In genomic region chr1:162571696-162572095, GRCh38 we compare ENCODE assay signal across 19 cellular contexts. TPM values are rescaled to one million over a fixed set of nuclear protein-coding genes. Genes with fewer than 3 reads are reported as not detected.
DNase-seq lines count a peak whose midpoint lies in the region; ATAC-seq and TF ChIP-seq lines count a peak whose summit lies in the region.
"Had no signal": no experiment of that assay in that cellular context is flagged by ENCODE, and none has a peak within 500 bp of the region (broad histone marks: within the 10 kb centered on the region; RNA-seq: fewer than 3 reads in every experiment).

No MANE protein-coding gene starts in this region.

- H3K9ac ChIP-seq in GM23248 = peak overlapping the region; percentile 34; the same call in 1 of the 2 replicates

- 2 to 24% methylated on average over 1 of the region's 1 CpG for WGBS in GM23248 (ENCODE audit: low coverage in 1 of 2, low lambda C conversion rate in 2 of 2, missing lambda C conversion rate in 2 of 2), 2 experiments
- WGBS in prostate gland = 31% methylated on average over 1 of the region's 1 CpG

- no peak for TF ChIP-seq POLR2A in prostate gland (IDR thresholded peaks at IDR 0.05)

- H3K9me3 ChIP-seq in GM23248 (ENCODE audit: low read depth) = no peaks in the 10 kb centered on the region
- no peaks in the 10 kb centered on the region for H3K9me3 ChIP-seq in left lung
- no peaks in the 10 kb centered on the region for H3K9me3 ChIP-seq in prostate gland
- H3K9me3 ChIP-seq: BE2C, upper lobe of left lung had no signal

- DNase-seq in GM23248 (no peak), NCI-H1436 treated with DMSO at 0.1 percent for 48 hours (lab: John Stamatoyannopoulos, UW) (peak; percentile 60), NCI-H748 treated with DMSO at 0.1 percent for 48 hours (lab: John Stamatoyannopoulos, UW) (peak; percentile 78), left lung (no peak), prostate gland (ENCODE audit: low spot score) (no peak), Kasumi-1 (lab: John Stamatoyannopoulos, UW) (no peak), NCI-H2171 (lab: John Stamatoyannopoulos, UW) (no peak)
- DNase-seq in activated T-helper 2 cell treated with anti-CD3 and anti-CD28 coated beads, Interferon-gamma antibody, Interleukin-2, Interleukin-4, amounts not matched to agents 10 μg/mL and 5 μg/mL and 100 μg/mL, durations not matched to agents 14 hours and 24 hours and 36 hours (ENCODE audit: low spot score) = no peak
- DNase-seq: activated CD8-positive, alpha-beta memory T cell treated with anti-CD3 and anti-CD28 coated beads, Interleukin-2, amount 10 ng/mL, durations not matched to agents 7 days and 5 days; activated gamma-delta T cell; BE2C; kidney; mesendoderm; NCI-H2171 treated with DMSO at 0.1 percent for 48 hours; nephron progenitor cell; T-helper 9 cell; upper lobe of left lung had no signal

- TF ChIP-seq CTCF in left lung (IDR thresholded peaks at IDR 0.05) (no peak), prostate gland (IDR thresholded peaks at IDR 0.05) (no peak)

- in situ Hi-C loops in GM23248 (cut with MboI) = no loop called here

- peak; percentile 16 for ATAC-seq in left lung
- ATAC-seq: activated CD8-positive, alpha-beta memory T cell treated with anti-CD3 and anti-CD28 coated beads, Interleukin-2, amount 10 ng/mL, durations not matched to agents 7 days and 5 days; stimulated activated effector memory CD8-positive, alpha-beta T cell treated with anti-CD3 and anti-CD28 coated beads, Interleukin-12 subunit alpha, Interleukin-12 subunit beta, amount 100 ng/mL, for 72 hours had no signal

- H3K36me3 ChIP-seq in GM23248 (ENCODE audit: low read depth) (peaks cover 76% of the 10 kb centered on the region), left lung (peaks cover 0 to 17% of the 10 kb centered on the region in 2 donors), prostate gland (no peaks in the 10 kb centered on the region)

- H3K4me3 ChIP-seq in GM23248 = peak overlapping the region; percentile 22; the same call in 1 of the 2 replicates
- no peak overlapping the region for H3K4me3 ChIP-seq in left lung
- H3K4me3 ChIP-seq in prostate gland = no peak overlapping the region
- H3K4me3 ChIP-seq: hepatocyte, upper lobe of left lung had no signal

- peaks cover 100% of the 10 kb centered on the region for H3K79me2 ChIP-seq in GM23248 (ENCODE audit: insufficient read depth)

- no peak overlapping the region for H3K4me3 Mint-ChIP-seq in activated T-helper 2 cell treated with anti-CD3 and anti-CD28 coated beads, Interferon-gamma antibody, Interleukin-2, Interleukin-4, amounts not matched to agents 10 μg/mL and 5 μg/mL and 100 μg/mL, durations not matched to agents 14 hours and 24 hours and 36 hours (ENCODE audit: low read depth)
- H3K4me3 Mint-ChIP-seq: activated CD8-positive, alpha-beta memory T cell treated with anti-CD3 and anti-CD28 coated beads, Interleukin-2, amount 10 ng/mL, durations not matched to agents 7 days and 5 days; nephron progenitor cell; stimulated activated effector memory CD8-positive, alpha-beta T cell treated with anti-CD3 and anti-CD28 coated beads, Interleukin-12 subunit alpha, Interleukin-12 subunit beta, amount 100 ng/mL, for 72 hours had no signal

- no peaks in the 10 kb centered on the region for H3K9me2 ChIP-seq in GM23248 (ENCODE audit: insufficient read depth)

- peaks cover 69% of the 10 kb centered on the region for H3K4me1 ChIP-seq in GM23248 (ENCODE audit: insufficient read depth)
- peaks cover 0 to 16% of the 10 kb centered on the region in 2 donors for H3K4me1 ChIP-seq in left lung
- peaks cover 5% of the 10 kb centered on the region for H3K4me1 ChIP-seq in prostate gland (replicated peaks)
- H3K4me1 ChIP-seq: BE2C had no signal

- H3K36me3 Mint-ChIP-seq in activated T-helper 2 cell treated with anti-CD3 and anti-CD28 coated beads, Interferon-gamma antibody, Interleukin-2, Interleukin-4, amounts not matched to agents 10 μg/mL and 5 μg/mL and 100 μg/mL, durations not matched to agents 14 hours and 24 hours and 36 hours (ENCODE audit: low read depth) = peaks cover 33% of the 10 kb centered on the region

- no peaks in the 10 kb centered on the region for H3K9me3 Mint-ChIP-seq in activated T-helper 2 cell treated with anti-CD3 and anti-CD28 coated beads, Interferon-gamma antibody, Interleukin-2, Interleukin-4, amounts not matched to agents 10 μg/mL and 5 μg/mL and 100 μg/mL, durations not matched to agents 14 hours and 24 hours and 36 hours
- H3K9me3 Mint-ChIP-seq: nephron progenitor cell; stimulated activated effector memory CD8-positive, alpha-beta T cell treated with anti-CD3 and anti-CD28 coated beads, Interleukin-12 subunit alpha, Interleukin-12 subunit beta, amount 100 ng/mL, for 72 hours had no signal

- H3K27ac ChIP-seq in GM23248 (peak overlapping the region; percentile 46), left lung (no peak overlapping the region), prostate gland (peak overlapping the region in 1 of 2 donors; percentile 26)
- H3K27ac ChIP-seq: hepatocyte had no signal

- H3K27me3 ChIP-seq in GM23248 (replicated peaks; ENCODE audit: insufficient read depth) (no peaks in the 10 kb centered on the region), left lung (no peaks in the 10 kb centered on the region), prostate gland (replicated peaks; ENCODE audit: insufficient read depth) (no peaks in the 10 kb centered on the region)
- H3K27me3 ChIP-seq: BE2C, hepatocyte, upper lobe of left lung had no signal

- peaks cover 87% of the 10 kb centered on the region for H3F3A ChIP-seq in GM23248 (ENCODE audit: insufficient read depth)

- peaks cover 16% of the 10 kb centered on the region for H3K4me1 Mint-ChIP-seq in activated T-helper 2 cell treated with anti-CD3 and anti-CD28 coated beads, Interferon-gamma antibody, Interleukin-2, Interleukin-4, amounts not matched to agents 10 μg/mL and 5 μg/mL and 100 μg/mL, durations not matched to agents 14 hours and 24 hours and 36 hours (ENCODE audit: low read depth)

- no peak overlapping the region for H2AFZ ChIP-seq in GM23248
- H2AFZ ChIP-seq: hepatocyte had no signal

- no peaks in the 10 kb centered on the region for H3K27me3 Mint-ChIP-seq in activated T-helper 2 cell treated with anti-CD3 and anti-CD28 coated beads, Interferon-gamma antibody, Interleukin-2, Interleukin-4, amounts not matched to agents 10 μg/mL and 5 μg/mL and 100 μg/mL, durations not matched to agents 14 hours and 24 hours and 36 hours (ENCODE audit: low read depth)
- H3K27me3 Mint-ChIP-seq: activated CD8-positive, alpha-beta memory T cell treated with anti-CD3 and anti-CD28 coated beads, Interleukin-2, amount 10 ng/mL, durations not matched to agents 7 days and 5 days had no signal

- peak overlapping the region; percentile 52 for H3K4me2 ChIP-seq in GM23248 (ENCODE audit: unreplicated experiment)
- H3K4me2 ChIP-seq: hepatocyte had no signal

- intact Hi-C loops in left lung (cut with DNase I) (no loop called here), prostate gland (cut with DNase I) (no loop called here)
- intact Hi-C loops in activated T-helper 2 cell treated with anti-CD3 and anti-CD28 coated beads, Interferon-gamma antibody, Interleukin-2, Interleukin-4, amounts not matched to agents 10 μg/mL and 5 μg/mL and 100 μg/mL, durations not matched to agents 14 hours and 24 hours and 36 hours (cut with micrococcal nuclease) = no loop called here

- peaks cover 40% of the 10 kb centered on the region; the same call in 1 of the 2 replicates for H4K20me1 ChIP-seq in GM23248 (ENCODE audit: insufficient read depth)

- no peak overlapping the region for H3K27ac Mint-ChIP-seq in activated T-helper 2 cell treated with anti-CD3 and anti-CD28 coated beads, Interferon-gamma antibody, Interleukin-2, Interleukin-4, amounts not matched to agents 10 μg/mL and 5 μg/mL and 100 μg/mL, durations not matched to agents 14 hours and 24 hours and 36 hours
- H3K27ac Mint-ChIP-seq: activated CD8-positive, alpha-beta memory T cell treated with anti-CD3 and anti-CD28 coated beads, Interleukin-2, amount 10 ng/mL, durations not matched to agents 7 days and 5 days; nephron progenitor cell; stimulated activated effector memory CD8-positive, alpha-beta T cell treated with anti-CD3 and anti-CD28 coated beads, Interleukin-12 subunit alpha, Interleukin-12 subunit beta, amount 100 ng/mL, for 72 hours had no signal

RNA-seq across cellular contexts. Expression of gene UAP1, which starts 10.2 kb away (rescaled TPM):
- total RNA-seq in GM23248 (2014; rRNA removed; shearing (Covaris generic)) = 406 and 457 TPM in 2 replicates
- polyA plus RNA-seq in GM23248 (2016; fragmentation: Nextera tagmentation; extraction: Ambion mirVana) = 524 and 534 TPM in 2 replicates
- 10 to 100 TPM; 34.8 to 41.6 TPM for total RNA-seq in left lung
- 10 to 100 TPM; 51.4 to 72.1 TPM for total RNA-seq in prostate gland
- 50.4 and 54.7 TPM in 2 replicates for total RNA-seq in activated T-helper 2 cell treated with anti-CD3 and anti-CD28 coated beads, Interferon-gamma antibody, Interleukin-2, Interleukin-4, amounts not matched to agents 10 μg/mL and 5 μg/mL and 100 μg/mL, durations not matched to agents 14 hours and 24 hours and 36 hours

Comparison
In these comparisons a context has a peak if more than half of its experiments do, and no peak if none do; other contexts are left out.
1. DNase-seq: peak in NCI-H1436 treated with DMSO at 0.1 percent for 48 hours (single experiment) and NCI-H748 treated with DMSO at 0.1 percent for 48 hours (single experiment); none in GM23248 (single experiment), left lung (0 of 2), prostate gland (single experiment), activated T-helper 2 cell treated with anti-CD3 and anti-CD28 coated beads, Interferon-gamma antibody, Interleukin-2, Interleukin-4, amounts not matched to agents 10 μg/mL and 5 μg/mL and 100 μg/mL, durations not matched to agents 14 hours and 24 hours and 36 hours (single experiment), Kasumi-1 (0 of 2) and NCI-H2171 (single experiment).